3 cellular contexts compared by ENCODE assay signal in genomic region chr9:72007726-72008125, GRCh38. TPM values are rescaled to one million over a fixed set of nuclear protein-coding genes. Genes with fewer than 3 reads are reported as not detected.
"Had no signal": no experiment of that assay in that cellular context is flagged by ENCODE, and none has a peak within 500 bp of the region (broad histone marks: within the 10 kb centered on the region; RNA-seq: fewer than 3 reads in every experiment).

No MANE protein-coding gene starts in this region.

RNA-seq across cellular contexts. Expression of gene C9orf57, which starts 52.7 kb away (rescaled TPM):
- total RNA-seq: LHCN-M2, MCF 10A, NCI-H460 had no signal
